9 cellular contexts compared by ENCODE assay signal in genomic region chr10:26555719-26556368, GRCh38.
A peak's percentile ranks its signal among the peaks of the same experiment; 100 is the strongest.
DNase-seq lines count a peak whose midpoint lies in the region; ATAC-seq and TF ChIP-seq lines count a peak whose summit lies in the region.
"Had no signal": no experiment of that assay in that cellular context is flagged by ENCODE, and none has a peak within 500 bp of the region (broad histone marks: within the 10 kb centered on the region; RNA-seq: fewer than 3 reads in every experiment).

No MANE protein-coding gene starts in this region.

- H4K20me1 ChIP-seq in BLaER1 treated with 17β-estradiol and CSF1 and Interleukin-3, amounts not matched to agents 10 nM and 100 nM = peaks cover 25 to 98% (median 89%) of the 10 kb centered on the region in 11 experiments; a peak in 21 of 22 replicates

- no peaks in the 10 kb centered on the region for H3K27me3 ChIP-seq in BLaER1 treated with 17β-estradiol and CSF1 and Interleukin-3, amounts not matched to agents 10 nM and 100 nM
- H3K27me3 ChIP-seq in parathyroid adenoma (ENCODE audit: control insufficient read depth, insufficient read depth, low read length) (no peaks in the 10 kb centered on the region), WERI-Rb-1 (ENCODE audit: insufficient read depth, low read depth, severe bottlenecking) (no peaks in the 10 kb centered on the region)

- TF ChIP-seq CTCF in fibroblast of mammary gland (conservative IDR thresholded peaks at IDR 0.05; ENCODE audit: control insufficient read depth, insufficient read depth, low read depth, low read length) (no peak), parathyroid adenoma (IDR thresholded peaks at IDR 0.05) (no peak), WERI-Rb-1 (IDR thresholded peaks at IDR 0.05; ENCODE audit: low read depth, low read length) (no peak)

- no peaks in the 10 kb centered on the region for H3K79me2 ChIP-seq in parathyroid adenoma

- H3K9ac ChIP-seq in BLaER1 treated with 17β-estradiol and CSF1 and Interleukin-3, amounts not matched to agents 10 nM and 100 nM = peak overlapping the region in 9 of 11 experiments; percentile 23 to 73 (median 47); a peak in 14 of 22 replicates
- no peak overlapping the region for H3K9ac ChIP-seq in parathyroid adenoma

- 0 out of 20 replicates have a peak overlapping the region, but pooled peaks of 2 of the 10 experiments have one; percentile 1 to 23 for H3K4me3 ChIP-seq in BLaER1 treated with 17β-estradiol and CSF1 and Interleukin-3, amounts not matched to agents 10 nM and 100 nM
- H3K4me3 ChIP-seq in fibroblast of mammary gland (ENCODE audit: control insufficient read depth, low read depth, low read length) = no peak overlapping the region
- no peak overlapping the region for H3K4me3 ChIP-seq in parathyroid adenoma (ENCODE audit: low read depth, low read length)
- no peak overlapping the region for H3K4me3 ChIP-seq in WERI-Rb-1 (ENCODE audit: low read depth, low read length)
- H3K4me3 ChIP-seq: GM12878 had no signal

- no peak for ATAC-seq in HG03432 (IDR thresholded peaks at IDR 0.05; ENCODE audit: unreplicated experiment)
- no peak for ATAC-seq in HG02623 (IDR thresholded peaks at IDR 0.05; ENCODE audit: unreplicated experiment)
- ATAC-seq: GM12878 had no signal

- peaks cover 0 to 70% (median 54%) of the 10 kb centered on the region in 10 experiments; a peak in 17 of 20 replicates for H3K4me1 ChIP-seq in BLaER1 treated with 17β-estradiol and CSF1 and Interleukin-3, amounts not matched to agents 10 nM and 100 nM
- no peaks in the 10 kb centered on the region for H3K4me1 ChIP-seq in parathyroid adenoma

- peaks cover 81 to 100% (median 99%) of the 10 kb centered on the region in 11 experiments for H3K36me3 ChIP-seq in BLaER1 treated with 17β-estradiol and CSF1 and Interleukin-3, amounts not matched to agents 10 nM and 100 nM
- H3K36me3 ChIP-seq in parathyroid adenoma (ENCODE audit: control insufficient read depth, insufficient read depth, low read length) (no peaks in the 10 kb centered on the region), WERI-Rb-1 (no peaks in the 10 kb centered on the region)

- peak overlapping the region; percentile 30 to 84 (median 56); a peak in 20 of 22 replicates for H3K27ac ChIP-seq in BLaER1 treated with 17β-estradiol and CSF1 and Interleukin-3, amounts not matched to agents 10 nM and 100 nM
- no peak overlapping the region for H3K27ac ChIP-seq in parathyroid adenoma
- no peak overlapping the region for H3K27ac ChIP-seq in WERI-Rb-1

- DNase-seq in NOMO-1 (lab: John Stamatoyannopoulos, UW; ENCODE audit: unreplicated experiment in 2 of 2) (peak; percentile 74 to 86), fibroblast of mammary gland (ENCODE audit: low read depth) (peak; percentile 96), NCI-H2029 treated with DMSO at 0.1 percent for 48 hours (lab: John Stamatoyannopoulos, UW) (no peak), WERI-Rb-1 (no peak)

- H3K9me3 ChIP-seq in BLaER1 treated with 17β-estradiol and CSF1 and Interleukin-3, amounts not matched to agents 10 nM and 100 nM (replicated peaks in 1 of 11) = no peaks in the 10 kb centered on the region
- H3K9me3 ChIP-seq in parathyroid adenoma (ENCODE audit: control insufficient read depth, low read length) (no peaks in the 10 kb centered on the region), WERI-Rb-1 (ENCODE audit: severe bottlenecking) (no peaks in the 10 kb centered on the region)

- H3K4me2 ChIP-seq in BLaER1 treated with 17β-estradiol and CSF1 and Interleukin-3, amounts not matched to agents 10 nM and 100 nM = peak overlapping the region in 9 of 11 experiments; percentile 3 to 86 (median 75); a peak in 17 of 22 replicates
- H3K4me2 ChIP-seq in parathyroid adenoma (ENCODE audit: low read length) = no peak overlapping the region

- peak overlapping the region; percentile 10 for H2AFZ ChIP-seq in parathyroid adenoma

Comparison
In these comparisons a context has a peak if more than half of its experiments do, and no peak if none do; other contexts are left out.
1. H3K27ac ChIP-seq: peak in BLaER1 treated with 17β-estradiol and CSF1 and Interleukin-3, amounts not matched to agents 10 nM and 100 nM (11 of 11); none in parathyroid adenoma (single experiment) and WERI-Rb-1 (single experiment).
2. DNase-seq: peak in NOMO-1 (2 of 2) and fibroblast of mammary gland (single experiment); none in NCI-H2029 treated with DMSO at 0.1 percent for 48 hours (single experiment) and WERI-Rb-1 (single experiment).